In genomic region chr5:159105318-159106053, GRCh38 we compare ENCODE assay signal across 13 cellular contexts. TPM values are rescaled to one million over a fixed set of nuclear protein-coding genes. Genes with fewer than 3 reads are reported as not detected.
DNase-seq lines count a peak whose midpoint lies in the region; ATAC-seq and TF ChIP-seq lines count a peak whose summit lies in the region.
"Had no signal": no experiment of that assay in that cellular context is flagged by ENCODE, and none has a peak within 500 bp of the region (broad histone marks: within the 10 kb centered on the region; RNA-seq: fewer than 3 reads in every experiment).

No MANE protein-coding gene starts in this region.

- DNase-seq in activated naive CD4-positive, alpha-beta T cell treated with anti-CD3 and anti-CD28 coated beads, Interleukin-2, amount 50 U/mL, for 72 hours (ENCODE audit: low spot score in 2 of 2) = no peak
- DNase-seq in activated B cell treated with CpG ODN at 0.5 μM for 24 hours = peak; percentile 49
- DNase-seq in left kidney (ENCODE audit: low read depth, low spot score) = peak; percentile 55
- no peak for DNase-seq in kidney tubule cell (ENCODE audit: low spot score)
- no peak for DNase-seq in stomach
- DNase-seq in RWPE1 (ENCODE audit: low spot score) = no peak
- DNase-seq: KBM-7; NCI-H226; stimulated activated CD4-positive, alpha-beta T cell treated with anti-CD3 and anti-CD28 coated beads, Interleukin-4, amount 100 ng/mL, for 1 hour had no signal

- H3K9me3 ChIP-seq in thymus (ENCODE audit: control insufficient read depth) = no peaks in the 10 kb centered on the region
- no peaks in the 10 kb centered on the region for H3K9me3 ChIP-seq in stomach
- H3K9me3 ChIP-seq: tibial nerve had no signal

- POLR2A ChIA-PET in activated B cell treated with CpG ODN at 0.5 μM for 24 hours (lab: Charles Lee) (interaction anchor here (0.6 to 13.9 kb wide), 52 partner anchors 8 to 1030 kb away, joined by 3 to 483 read pairs (median 6); no protein-coding TSS in a partner anchor), RWPE1 (lab: Yijun Ruan, JAX; ENCODE audit: low non-redundant PET) (no interaction called here)

- H3K27me3 Mint-ChIP-seq in activated naive CD4-positive, alpha-beta T cell treated with anti-CD3 and anti-CD28 coated beads, Interleukin-2, amount 50 U/mL, for 24 hours = peaks cover 51% of the 10 kb centered on the region
- H3K27me3 Mint-ChIP-seq in activated B cell treated with CpG ODN at 0.5 μM for 24 hours = no peaks in the 10 kb centered on the region

- no peaks in the 10 kb centered on the region for H3K9me3 Mint-ChIP-seq in activated naive CD4-positive, alpha-beta T cell treated with anti-CD3 and anti-CD28 coated beads, Interleukin-2, amount 50 U/mL, for 24 hours
- H3K9me3 Mint-ChIP-seq in activated naive CD4-positive, alpha-beta T cell treated with anti-CD3 and anti-CD28 coated beads, Interleukin-2, amount 50 U/mL, for 72 hours = no peaks in the 10 kb centered on the region
- H3K9me3 Mint-ChIP-seq in activated B cell treated with CpG ODN at 0.5 μM for 24 hours = no peaks in the 10 kb centered on the region

- ATAC-seq in activated naive CD4-positive, alpha-beta T cell treated with anti-CD3 and anti-CD28 coated beads, Interleukin-2, amount 50 U/mL, for 72 hours = no peak
- ATAC-seq in activated B cell treated with CpG ODN at 0.5 μM for 24 hours (ENCODE audit: low read depth) = peak; percentile 6

- H3K4me3 Mint-ChIP-seq in activated naive CD4-positive, alpha-beta T cell treated with anti-CD3 and anti-CD28 coated beads, Interleukin-2, amount 50 U/mL, for 24 hours = peak overlapping the region; percentile 47
- H3K4me3 Mint-ChIP-seq in activated B cell treated with CpG ODN at 0.5 μM for 24 hours = peak overlapping the region; percentile 86

- no peaks in the 10 kb centered on the region for H3K36me3 Mint-ChIP-seq in activated naive CD4-positive, alpha-beta T cell treated with anti-CD3 and anti-CD28 coated beads, Interleukin-2, amount 50 U/mL, for 24 hours
- no peaks in the 10 kb centered on the region for H3K36me3 Mint-ChIP-seq in activated naive CD4-positive, alpha-beta T cell treated with anti-CD3 and anti-CD28 coated beads, Interleukin-2, amount 50 U/mL, for 72 hours
- H3K36me3 Mint-ChIP-seq in activated B cell treated with CpG ODN at 0.5 μM for 24 hours (ENCODE audit: low read depth) = peaks cover 31% of the 10 kb centered on the region

- H3K4me1 ChIP-seq in thymus (ENCODE audit: control insufficient read depth, insufficient read depth, low read length) (peaks cover 4% of the 10 kb centered on the region), stomach (peaks cover 6 to 43% (median 26%) of the 10 kb centered on the region in 4 donors)

- H3K36me3 ChIP-seq in thymus (ENCODE audit: control insufficient read depth, insufficient read depth) = no peaks in the 10 kb centered on the region
- H3K36me3 ChIP-seq in stomach = no peaks in the 10 kb centered on the region
- H3K36me3 ChIP-seq: tibial nerve had no signal

- TF ChIP-seq POLR2A in stomach (IDR thresholded peaks at IDR 0.05) = no peak

- H3K27me3 ChIP-seq in thymus (ENCODE audit: control insufficient read depth, insufficient read depth) (peaks cover 54% of the 10 kb centered on the region), stomach (peaks cover 22 to 100% (median 62%) of the 10 kb centered on the region in 3 donors)

- CTCF ChIA-PET in activated B cell treated with CpG ODN at 0.5 μM for 24 hours (lab: Charles Lee) = interaction anchor here (0.8 to 9.6 kb wide), 15 partner anchors 11 to 1030 kb away, joined by 3 to 231 read pairs (median 10); no protein-coding TSS in a partner anchor
- CTCF ChIA-PET in RWPE1 (lab: Yijun Ruan, JAX) = interaction anchor here (0.6 to 3.3 kb wide), 6 partner anchors 215 to 1288 kb away, joined by 3 to 142 read pairs (median 3); no protein-coding TSS in a partner anchor

- intact Hi-C loops in activated B cell treated with CpG ODN at 0.5 μM for 24 hours (cut with micrococcal nuclease) (loop anchor here (1.0 to 10.0 kb wide), 8 partner anchors 7 to 913 kb away; no protein-coding TSS in a partner anchor), stomach (cut with DNase I; ENCODE audit: low total_unique reads) (loop anchor here (2.0 to 10.0 kb wide), 3 partner anchors 411 to 1031 kb away; no protein-coding TSS in a partner anchor)

- H3K27ac ChIP-seq in thymus (ENCODE audit: low read depth) (no peak overlapping the region), stomach (peak overlapping the region in 1 of 5 donors; percentile 7), RWPE1 (no peak overlapping the region)

- TF ChIP-seq CTCF in activated B cell treated with CpG ODN at 0.5 μM for 24 hours (IDR thresholded peaks at IDR 0.05) = no peak
- no peak for TF ChIP-seq CTCF in stomach (IDR thresholded peaks at IDR 0.05)
- TF ChIP-seq CTCF in RWPE1 (conservative IDR thresholded peaks at IDR 0.05; ENCODE audit: low read depth) = no peak

- H3K27ac Mint-ChIP-seq in activated naive CD4-positive, alpha-beta T cell treated with anti-CD3 and anti-CD28 coated beads, Interleukin-2, amount 50 U/mL, for 24 hours = no peak overlapping the region
- H3K27ac Mint-ChIP-seq in activated naive CD4-positive, alpha-beta T cell treated with anti-CD3 and anti-CD28 coated beads, Interleukin-2, amount 50 U/mL, for 72 hours = no peak overlapping the region
- H3K27ac Mint-ChIP-seq in activated B cell treated with CpG ODN at 0.5 μM for 24 hours = peak overlapping the region; percentile 95
- H3K27ac Mint-ChIP-seq: activated CD4-positive, alpha-beta T cell treated with anti-CD3 and anti-CD28 coated beads for 36 hours had no signal

- TF ChIP-seq EP300 in stomach (IDR thresholded peaks at IDR 0.05) = no peak

- peaks cover 22% of the 10 kb centered on the region for H3K4me1 Mint-ChIP-seq in activated naive CD4-positive, alpha-beta T cell treated with anti-CD3 and anti-CD28 coated beads, Interleukin-2, amount 50 U/mL, for 24 hours
- H3K4me1 Mint-ChIP-seq in activated B cell treated with CpG ODN at 0.5 μM for 24 hours = peaks cover 62% of the 10 kb centered on the region

- 9% methylated on average over 30 of the region's 30 CpGs for WGBS in thymus
- 11 to 26% (median 15%) methylated on average over 27 to 30 of the region's 30 CpGs for WGBS in stomach, 5 donors

- H3K4me3 ChIP-seq in thymus (ENCODE audit: low read length) (peak overlapping the region; percentile 6), stomach (peak overlapping the region in 1 of 4 donors; percentile 17)

RNA-seq across cellular contexts. Expression of gene EBF1, which starts 5.8 kb away (rescaled TPM):
- under 1 TPM; 0.41 to 0.52 TPM for total RNA-seq in activated naive CD4-positive, alpha-beta T cell treated with anti-CD3 and anti-CD28 coated beads, Interleukin-2, amount 50 U/mL, for 72 hours
- total RNA-seq in activated B cell treated with CpG ODN at 0.5 μM for 24 hours = 195 and 247 TPM in 2 replicates
- polyA plus RNA-seq in thymus = 6.1 TPM
- total RNA-seq in stomach = 10 to 100 TPM in 3 of 5 donors, 1 to 10 TPM in 2; 8.4 to 70.6 (median 18.0) TPM
- 1 to 10 TPM; 1.8 to 1.9 (median 1.9) TPM for polyA plus RNA-seq in stomach

Comparison
In these comparisons a context has a peak if more than half of its experiments do, and no peak if none do; other contexts are left out.
1. DNase-seq: peak in activated B cell treated with CpG ODN at 0.5 μM for 24 hours (single experiment) and left kidney (single experiment); none in activated naive CD4-positive, alpha-beta T cell treated with anti-CD3 and anti-CD28 coated beads, Interleukin-2, amount 50 U/mL, for 72 hours (0 of 2), kidney tubule cell (single experiment), stomach (single experiment) and RWPE1 (single experiment).
2. RNA of gene EBF1, which starts 5.8 kb away (total RNA-seq): 195 to 247 TPM in activated B cell treated with CpG ODN at 0.5 μM for 24 hours and 8.4 to 70.6 TPM in stomach; 0.41 to 0.52 TPM in activated naive CD4-positive, alpha-beta T cell treated with anti-CD3 and anti-CD28 coated beads, Interleukin-2, amount 50 U/mL, for 72 hours; every median in the first group is over 4 times any median in the second.